ENCODE assay signal across 23 cellular contexts in genomic region chr10:59831658-59832503, GRCh38.
DNase-seq lines count a peak whose midpoint lies in the region; ATAC-seq, FAIRE-seq and TF ChIP-seq lines count a peak whose summit lies in the region.
"Had no signal": no experiment of that assay in that cellular context is flagged by ENCODE, and none has a peak within 500 bp of the region (broad histone marks: within the 10 kb centered on the region; RNA-seq: fewer than 3 reads in every experiment).

No MANE protein-coding gene starts in this region.

- peak overlapping the region; percentile 63 for H3K27ac Mint-ChIP-seq in activated T-cell treated with anti-CD3 and anti-CD28 coated beads, Interleukin-2, amount 50 U/mL, for 72 hours
- peak overlapping the region; percentile 70 for H3K27ac Mint-ChIP-seq in progenitor cell of endocrine pancreas

- no peak for TF ChIP-seq POLR2A in K562 (conservative IDR thresholded peaks at IDR 0.05)

- no peak overlapping the region for H3K4me3 Mint-ChIP-seq in activated T-cell treated with anti-CD3 and anti-CD28 coated beads, Interleukin-2, amount 50 U/mL, for 72 hours
- H3K4me3 Mint-ChIP-seq in progenitor cell of endocrine pancreas (ENCODE audit: low read depth) = no peak overlapping the region
- H3K4me3 Mint-ChIP-seq: CD4-positive, alpha-beta memory T cell; nephron progenitor cell had no signal

- no TSS peak for BruUV-seq in K562 (replicated peaks; lab: Mats Ljungman, UMichigan)

- no peaks in the 10 kb centered on the region for H4K20me1 ChIP-seq in K562 (replicated peaks; ENCODE audit: control insufficient read depth, insufficient read depth, low read length)

- ATAC-seq in activated T-cell treated with anti-CD3 and anti-CD28 coated beads, Interleukin-2, amount 50 U/mL, for 72 hours (replicated peaks in 1 of 2) = no peak
- ATAC-seq in K562 = no peak
- ATAC-seq: activated naive CD4-positive, alpha-beta T cell treated with anti-CD3 and anti-CD28 coated beads, Interleukin-2, amount 50 U/mL, for 72 hours; body of pancreas had no signal

- POLR2A ChIA-PET in K562 (lab: Yijun Ruan, JAX) = interaction anchor here (1.4 to 1.7 kb wide), 2 partner anchors 12 to 75 kb away, joined by 3 to 5 read pairs; partner anchors contain the start of gene CCDC6

- in situ Hi-C loops in KBM-7 (cut with MboI; ENCODE audit: low pct_unique_long_range_greater_than_20kb, low sequenced_read_pairs) = no loop called here
- in situ Hi-C loops in K562 (cut with MboI) = loop anchor here (25.0 kb wide), 1 partner anchor 830 kb away; no protein-coding TSS in a partner anchor

- H3K4me2 ChIP-seq in K562 (ENCODE audit: insufficient read depth, low read length) = no peak overlapping the region

- CTCF ChIA-PET in K562 (lab: Yijun Ruan, JAX; ENCODE audit: low intra/inter-chr PET ratio) = no interaction called here

- FAIRE-seq in K562 (lab: Jason Lieb, UNC) = no peak
- FAIRE-seq: frontal cortex, TTC549, urothelium cell line had no signal

- H3K9me3 Mint-ChIP-seq in activated T-cell treated with anti-CD3 and anti-CD28 coated beads, Interleukin-2, amount 50 U/mL, for 72 hours = no peaks in the 10 kb centered on the region
- H3K9me3 Mint-ChIP-seq in progenitor cell of endocrine pancreas (ENCODE audit: low read depth) = no peaks in the 10 kb centered on the region
- H3K9me3 Mint-ChIP-seq: activated naive CD4-positive, alpha-beta T cell treated with anti-CD3 and anti-CD28 coated beads, Interleukin-2, amount 50 U/mL, for 72 hours; CD4-positive, alpha-beta memory T cell; nephron progenitor cell had no signal

- 87% methylated on average over 5 of the region's 5 CpGs for whole genome bisulfite sequencing in K562 (ENCODE audit: insufficient coverage, low coverage, missing lambda C conversion rate)

- no peak overlapping the region for H2AFZ ChIP-seq in K562 (ENCODE audit: low read depth, low read length)

- intact Hi-C loops in K562 (cut with micrococcal nuclease) = loop anchor here (2.0 kb wide), 1 partner anchor 75 kb away; the partner anchor contains the start of gene CCDC6

- no peak for DNase-seq in activated T-cell treated with anti-CD3 and anti-CD28 coated beads, Interleukin-2, amount 50 U/mL, for 72 hours
- no peak for DNase-seq in activated T-cell treated with anti-CD3 and anti-CD28 coated beads, Interleukin-2, amount 50 U/mL, for 48 hours
- DNase-seq in KBM-7 = peak; percentile 78
- DNase-seq in K562 (ENCODE audit: extremely low read depth in 1 of 4, low spot score in 3 of 4) = peak in 2 of 4 experiments; percentile 23 to 27
- no peak for DNase-seq in progenitor cell of endocrine pancreas (ENCODE audit: low spot score, unreplicated experiment)
- no peak for DNase-seq in NCI-H526 treated with DMSO at 0.1 percent for 48 hours (lab: John Stamatoyannopoulos, UW)
- DNase-seq in retina = no peak
- no peak for DNase-seq in SK-N-DZ (ENCODE audit: low spot score)
- DNase-seq: activated T-cell treated with anti-CD3 and anti-CD28 coated beads, Interleukin-2, amount 50 U/mL, for 1 hour; body of pancreas; CD4-positive, alpha-beta memory T cell; cortex of kidney; kidney glomerular epithelial cell; NCI-H1105; NCI-H2107; NCI-H524; nephron progenitor cell; stimulated activated CD4-positive, alpha-beta T cell treated with anti-CD3 and anti-CD28 coated beads, Interleukin-2, amount 100 ng/mL, for 48 hours had no signal

- H3K27me3 Mint-ChIP-seq in activated T-cell treated with anti-CD3 and anti-CD28 coated beads, Interleukin-2, amount 50 U/mL, for 72 hours (ENCODE audit: low read depth) = no peaks in the 10 kb centered on the region
- no peaks in the 10 kb centered on the region for H3K27me3 Mint-ChIP-seq in progenitor cell of endocrine pancreas
- H3K27me3 Mint-ChIP-seq: CD4-positive, alpha-beta memory T cell had no signal

- no peaks in the 10 kb centered on the region for H3K79me2 ChIP-seq in K562 (ENCODE audit: control insufficient read depth, insufficient read depth, low read length)

- H3K9me3 ChIP-seq in K562 (replicated peaks; ENCODE audit: control insufficient read depth, insufficient read depth, low read depth, low read length) = no peaks in the 10 kb centered on the region
- H3K9me3 ChIP-seq: body of pancreas had no signal

- no peak overlapping the region for H3K9ac ChIP-seq in K562 (ENCODE audit: insufficient read depth in 1 of 2, low read depth in 2 of 2, low read length in 2 of 2)

- no peak overlapping the region for H3K27ac ChIP-seq in K562 (ENCODE audit: extremely low read depth, low read depth, low read length)
- H3K27ac ChIP-seq: body of pancreas, skin epidermis had no signal

- H3K27me3 ChIP-seq in K562 (ENCODE audit: control insufficient read depth in 2 of 2, insufficient read depth in 2 of 2, low read length in 2 of 2) = no peaks in the 10 kb centered on the region
- H3K27me3 ChIP-seq: body of pancreas had no signal

- H3K36me3 Mint-ChIP-seq in activated T-cell treated with anti-CD3 and anti-CD28 coated beads, Interleukin-2, amount 50 U/mL, for 72 hours (ENCODE audit: insufficient read depth in 2 of 2) = peaks cover 14 to 19% of the 10 kb centered on the region in 2 donors
- peaks cover 11% of the 10 kb centered on the region for H3K36me3 Mint-ChIP-seq in progenitor cell of endocrine pancreas (ENCODE audit: insufficient read depth)

- no peak for TF ChIP-seq RAD21 in K562 (CRISPR knock-in tag; conservative IDR thresholded peaks at IDR 0.05 in 1 of 2, IDR thresholded peaks at IDR 0.05 in 1 of 2)

- H3K4me3 ChIP-seq in K562 = no peak overlapping the region
- H3K4me3 ChIP-seq: body of pancreas, skin epidermis had no signal

- peak; percentile 10; the same call in 1 of the 2 replicates for TF ChIP-seq EP300 in K562 (IDR thresholded peaks at IDR 0.05; ENCODE audit: low read length)

- no peaks in the 10 kb centered on the region for H3K9me1 ChIP-seq in K562 (ENCODE audit: control insufficient read depth, insufficient read depth, low read length)

- peaks cover 43% of the 10 kb centered on the region for H3K4me1 Mint-ChIP-seq in activated T-cell treated with anti-CD3 and anti-CD28 coated beads, Interleukin-2, amount 50 U/mL, for 72 hours (ENCODE audit: low read depth)
- H3K4me1 Mint-ChIP-seq in progenitor cell of endocrine pancreas (ENCODE audit: low read depth) = peaks cover 4% of the 10 kb centered on the region

- peaks cover 0 to 13% of the 10 kb centered on the region in 2 experiments; a peak in 4 of 5 replicates for H3K4me1 ChIP-seq in K562 (replicated peaks in 1 of 2; ENCODE audit: control insufficient read depth in 2 of 2, insufficient read depth in 2 of 2, low read length in 2 of 2)

- TF ChIP-seq CTCF in K562 (IDR thresholded peaks at IDR 0.05 in 2 of 3, conservative IDR thresholded peaks at IDR 0.05 in 1 of 3; ENCODE audit: insufficient read depth in 2 of 3, low read depth in 1 of 3, low read length in 3 of 3) (no peak), progenitor cell of endocrine pancreas (IDR thresholded peaks at IDR 0.05; ENCODE audit: unreplicated experiment) (no peak)

- H3K36me3 ChIP-seq in K562 (ENCODE audit: control insufficient read depth, insufficient read depth, low read length) = peaks cover 37% of the 10 kb centered on the region

TF ChIP-seq in K562, 482 proteins besides CTCF, POLR2A, EP300 and RAD21 (continues in another document):
- no peak for TF ChIP-seq RB1 (IDR thresholded peaks at IDR 0.05; ENCODE audit: low read depth)
